19 cellular contexts compared by ENCODE assay signal in genomic region chr5:179238628-179238970, GRCh38.
DNase-seq lines count a peak whose midpoint lies in the region; ATAC-seq and TF ChIP-seq lines count a peak whose summit lies in the region.
"Had no signal": no experiment of that assay in that cellular context is flagged by ENCODE, and none has a peak within 500 bp of the region (broad histone marks: within the 10 kb centered on the region; RNA-seq: fewer than 3 reads in every experiment).

No MANE protein-coding gene starts in this region.

- CTCF ChIA-PET in WTC11 (lab: Charles Lee): no interaction called here

- no peaks in the 10 kb centered on the region for H3K27me3 ChIP-seq in upper lobe of right lung

- no peak overlapping the region for H3K27ac ChIP-seq in upper lobe of right lung

- H3K4me1 Mint-ChIP-seq in WTC11: peaks cover 33% of the 10 kb centered on the region

- peaks cover 22% of the 10 kb centered on the region for H3K9me3 Mint-ChIP-seq in WTC11
- H3K9me3 Mint-ChIP-seq: CD8-positive, alpha-beta T cell had no signal

- H3K9me3 ChIP-seq in upper lobe of right lung: peaks cover 3% of the 10 kb centered on the region

- peaks cover 5% of the 10 kb centered on the region for H3K36me3 Mint-ChIP-seq in WTC11
- H3K36me3 Mint-ChIP-seq: CD8-positive, alpha-beta T cell had no signal

- H3K27ac Mint-ChIP-seq in WTC11: no peak overlapping the region; the same call in 1 of the 2 replicates
- H3K27ac Mint-ChIP-seq: CD8-positive, alpha-beta T cell had no signal

- peak; percentile 33 for DNase-seq in activated effector memory CD4-positive, alpha-beta T cell treated with anti-CD3 and anti-CD28 coated beads, Interleukin-2, amount 50 U/mL, for 16 hours
- DNase-seq in activated effector memory CD4-positive, alpha-beta T cell treated with Interleukin-2 at 50 U/mL for 16 hours: no peak
- DNase-seq in WTC11 (ENCODE audit: low spot score) (peak; percentile 2), mesenteric fat pad (ENCODE audit: low spot score) (peak; percentile 76), upper lobe of right lung (peak; percentile 39), DMS153 (lab: John Stamatoyannopoulos, UW) (no peak)
- DNase-seq: 8988T, C1 segment of cervical spinal cord, GOT3, KG1, NCI-H1105, NCI-H2029 treated with DMSO at 0.1 percent for 48 hours, NCI-H226, NCI-H524, NCI-H82 had no signal

- no peaks in the 10 kb centered on the region for H3K36me3 ChIP-seq in upper lobe of right lung

- no peak for ATAC-seq in WTC11
- no peak for ATAC-seq in upper lobe of right lung
- ATAC-seq in HG03108 (IDR thresholded peaks at IDR 0.05; ENCODE audit: unreplicated experiment): no peak
- ATAC-seq in GM21723 (IDR thresholded peaks at IDR 0.05; ENCODE audit: unreplicated experiment): no peak
- ATAC-seq: CD8-positive, alpha-beta T cell; HCT116 had no signal

- H3K4me1 ChIP-seq in upper lobe of right lung: peaks cover 6% of the 10 kb centered on the region

- no peak for TF ChIP-seq CTCF in WTC11 (IDR thresholded peaks at IDR 0.05)
- no peak for TF ChIP-seq CTCF in upper lobe of right lung (IDR thresholded peaks at IDR 0.05)

- no peak overlapping the region for H3K4me3 ChIP-seq in upper lobe of right lung

- peaks cover 4% of the 10 kb centered on the region for H3K27me3 Mint-ChIP-seq in WTC11 (ENCODE audit: low read depth)

- POLR2A ChIA-PET in WTC11 (lab: Charles Lee): no interaction called here

- intact Hi-C loops in upper lobe of right lung (cut with DNase I): no loop called here

- no peak overlapping the region for H3K4me3 Mint-ChIP-seq in WTC11
- H3K4me3 Mint-ChIP-seq: CD8-positive, alpha-beta T cell had no signal

TF ChIP-seq in WTC11, 78 proteins besides CTCF, POLR2A, EP300 and RAD21 (continues in another document):
- TF ChIP-seq ATF6 (CRISPR knock-in tag; IDR thresholded peaks at IDR 0.05) (no peak), TEAD4 (CRISPR knock-in tag; IDR thresholded peaks at IDR 0.05) (no peak), MYBL2 (CRISPR knock-in tag; IDR thresholded peaks at IDR 0.05) (no peak), ZNF423 (CRISPR knock-in tag; IDR thresholded peaks at IDR 0.05) (no peak), ZBTB21 (CRISPR knock-in tag; IDR thresholded peaks at IDR 0.05; ENCODE audit: borderline replicate concordance) (no peak), ERG (CRISPR knock-in tag; IDR thresholded peaks at IDR 0.05) (no peak), ELF4 (CRISPR knock-in tag; IDR thresholded peaks at IDR 0.05; ENCODE audit: low read depth) (no peak), PREB (CRISPR knock-in tag; IDR thresholded peaks at IDR 0.05; ENCODE audit: borderline replicate concordance) (no peak), GRHL2 (CRISPR knock-in tag; IDR thresholded peaks at IDR 0.05; ENCODE audit: insufficient replicate concordance, severe bottlenecking) (no peak), NFATC4 (CRISPR knock-in tag; IDR thresholded peaks at IDR 0.05) (no peak), EMX1 (CRISPR knock-in tag; IDR thresholded peaks at IDR 0.05) (no peak), PRRX2 (CRISPR knock-in tag; IDR thresholded peaks at IDR 0.05) (no peak), TP53 (CRISPR knock-in tag; IDR thresholded peaks at IDR 0.05) (no peak), IRF1 (CRISPR knock-in tag; IDR thresholded peaks at IDR 0.05) (no peak), CREM (CRISPR knock-in tag; IDR thresholded peaks at IDR 0.05) (no peak)
- TF ChIP-seq, protein P1, sequence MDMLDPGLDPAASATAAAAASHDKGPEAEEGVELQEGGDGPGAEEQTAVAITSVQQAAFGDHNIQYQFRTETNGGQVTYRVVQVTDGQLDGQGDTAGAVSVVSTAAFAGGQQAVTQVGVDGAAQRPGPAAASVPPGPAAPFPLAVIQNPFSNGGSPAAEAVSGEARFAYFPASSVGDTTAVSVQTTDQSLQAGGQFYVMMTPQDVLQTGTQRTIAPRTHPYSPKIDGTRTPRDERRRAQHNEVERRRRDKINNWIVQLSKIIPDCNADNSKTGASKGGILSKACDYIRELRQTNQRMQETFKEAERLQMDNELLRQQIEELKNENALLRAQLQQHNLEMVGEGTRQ (CRISPR knock-in tag; IDR thresholded peaks at IDR 0.05): no peak
- TF ChIP-seq, protein P2, sequence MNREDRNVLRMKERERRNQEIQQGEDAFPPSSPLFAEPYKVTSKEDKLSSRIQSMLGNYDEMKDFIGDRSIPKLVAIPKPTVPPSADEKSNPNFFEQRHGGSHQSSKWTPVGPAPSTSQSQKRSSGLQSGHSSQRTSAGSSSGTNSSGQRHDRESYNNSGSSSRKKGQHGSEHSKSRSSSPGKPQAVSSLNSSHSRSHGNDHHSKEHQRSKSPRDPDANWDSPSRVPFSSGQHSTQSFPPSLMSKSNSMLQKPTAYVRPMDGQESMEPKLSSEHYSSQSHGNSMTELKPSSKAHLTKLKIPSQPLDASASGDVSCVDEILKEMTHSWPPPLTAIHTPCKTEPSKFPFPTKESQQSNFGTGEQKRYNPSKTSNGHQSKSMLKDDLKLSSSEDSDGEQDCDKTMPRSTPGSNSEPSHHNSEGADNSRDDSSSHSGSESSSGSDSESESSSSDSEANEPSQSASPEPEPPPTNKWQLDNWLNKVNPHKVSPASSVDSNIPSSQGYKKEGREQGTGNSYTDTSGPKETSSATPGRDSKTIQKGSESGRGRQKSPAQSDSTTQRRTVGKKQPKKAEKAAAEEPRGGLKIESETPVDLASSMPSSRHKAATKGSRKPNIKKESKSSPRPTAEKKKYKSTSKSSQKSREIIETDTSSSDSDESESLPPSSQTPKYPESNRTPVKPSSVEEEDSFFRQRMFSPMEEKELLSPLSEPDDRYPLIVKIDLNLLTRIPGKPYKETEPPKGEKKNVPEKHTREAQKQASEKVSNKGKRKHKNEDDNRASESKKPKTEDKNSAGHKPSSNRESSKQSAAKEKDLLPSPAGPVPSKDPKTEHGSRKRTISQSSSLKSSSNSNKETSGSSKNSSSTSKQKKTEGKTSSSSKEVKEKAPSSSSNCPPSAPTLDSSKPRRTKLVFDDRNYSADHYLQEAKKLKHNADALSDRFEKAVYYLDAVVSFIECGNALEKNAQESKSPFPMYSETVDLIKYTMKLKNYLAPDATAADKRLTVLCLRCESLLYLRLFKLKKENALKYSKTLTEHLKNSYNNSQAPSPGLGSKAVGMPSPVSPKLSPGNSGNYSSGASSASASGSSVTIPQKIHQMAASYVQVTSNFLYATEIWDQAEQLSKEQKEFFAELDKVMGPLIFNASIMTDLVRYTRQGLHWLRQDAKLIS (CRISPR knock-in tag; IDR thresholded peaks at IDR 0.05; ENCODE audit: borderline replicate concordance): no peak

Comparison
In these comparisons a context has a peak if more than half of its experiments do, and no peak if none do; other contexts are left out.
1. DNase-seq: peak in activated effector memory CD4-positive, alpha-beta T cell treated with anti-CD3 and anti-CD28 coated beads, Interleukin-2, amount 50 U/mL, for 16 hours (single experiment), WTC11 (single experiment), mesenteric fat pad (single experiment) and upper lobe of right lung (single experiment); none in activated effector memory CD4-positive, alpha-beta T cell treated with Interleukin-2 at 50 U/mL for 16 hours (single experiment) and DMS153 (single experiment).